In genomic region chr6:136992113-136992512, GRCh38 we compare ENCODE assay signal across 22 cellular contexts. TPM values are rescaled to one million over a fixed set of nuclear protein-coding genes. Genes with fewer than 3 reads are reported as not detected.
"Had no signal": no experiment of that assay in that cellular context is flagged by ENCODE, and none has a peak within 500 bp of the region (broad histone marks: within the 10 kb centered on the region; RNA-seq: fewer than 3 reads in every experiment).

No MANE protein-coding gene starts in this region.

- H3K36me3 ChIP-seq: ascending aorta, brain microvascular endothelial cell, neutrophil, ovary, prostate gland, thoracic aorta had no signal

- ATAC-seq: activated CD4-positive, CD25-positive, alpha-beta regulatory T cell treated with anti-CD3 and anti-CD28 coated beads, Interleukin-2, amount 50 U/mL, for 24 hours; activated CD8-positive, alpha-beta T cell treated with anti-CD3 and anti-CD28 coated beads, Interleukin-2, amount 10 ng/mL, durations not matched to agents 7 days and 5 days; activated naive CD4-positive, alpha-beta T cell treated with anti-CD3 and anti-CD28 coated beads, Interleukin-2, amount 50 U/mL, for 72 hours; activated T-helper 17 cell treated with anti-CD3 and anti-CD28 coated beads, Interleukin-2, amount 50 U/mL, for 72 hours; left ventricle myocardium superior; natural killer cell treated with Interleukin-12 subunit alpha and Interleukin-12 subunit beta and Interleukin-15 and Interleukin-18, amount 100 ng/mL, for 72 hours; stimulated activated naive B cell treated with anti-CD40 and anti-IgM and Interleukin-4, amounts not matched to agents 10 μg/mL and 1 μg/mL and 100 μg/mL, for 72 hours had no signal

- H3K9me3 ChIP-seq: ascending aorta, neutrophil, ovary, prostate gland, thoracic aorta had no signal

- DNase-seq: activated CD4-positive, alpha-beta T cell treated with anti-CD3 and anti-CD28 coated beads, Interleukin-2, amount 10 ng/mL, durations not matched to agents 7 days and 5 days; activated CD8-positive, alpha-beta T cell treated with anti-CD3 and anti-CD28 coated beads, Interleukin-2, amount 10 ng/mL, durations not matched to agents 7 days and 5 days; brain microvascular endothelial cell; caudate nucleus; effector CD4-positive, alpha-beta T cell; glutamatergic neuron; left ventricle myocardium superior; mammary epithelial cell; ovary; stimulated activated CD4-positive, alpha-beta T cell treated with anti-CD3 and anti-CD28 coated beads, Interleukin-2, amount 100 ng/mL, for 48 hours; stimulated activated CD8-positive, alpha-beta memory T cell treated with anti-CD3 and anti-CD28 coated beads, Interleukin-4, amount 100 ng/mL, for 48 hours; stimulated activated naive B cell treated with anti-CD40 and anti-IgM and Interleukin-4, amounts not matched to agents 10 μg/mL and 1 μg/mL and 100 μg/mL, for 72 hours had no signal

- H3K4me1 ChIP-seq: ascending aorta, prostate gland had no signal

- H3K4me3 ChIP-seq: ascending aorta, hepatocyte, ovary, prostate gland, thoracic aorta had no signal

RNA-seq across cellular contexts. Expression of gene IL20RA, which starts 52.7 kb away (rescaled TPM):
- total RNA-seq: activated CD4-positive, alpha-beta T cell treated with anti-CD3 and anti-CD28 coated beads, Interleukin-2, amount 10 ng/mL, durations not matched to agents 7 days and 5 days; activated CD8-positive, alpha-beta T cell treated with anti-CD3 and anti-CD28 coated beads, Interleukin-2, amount 10 ng/mL, durations not matched to agents 7 days and 5 days; activated naive CD4-positive, alpha-beta T cell treated with anti-CD3 and anti-CD28 coated beads, Interleukin-2, amount 50 U/mL, for 72 hours; ascending aorta; mammary epithelial cell; natural killer cell treated with Interleukin-12 subunit alpha and Interleukin-12 subunit beta and Interleukin-15 and Interleukin-18, amount 100 ng/mL, for 72 hours; T-helper 1 cell treated with Interleukin-12 subunit alpha and Interleukin-12 subunit beta and Interleukin-4 antibody, amounts not matched to agents 30 ng/mL and 1 ng/mL, for 36 hours had no signal
